ENCODE assay signal across 1 cellular context in genomic region chr15:99009741-99010370, GRCh38.
TF ChIP-seq lines count a peak whose summit lies in the region.

No MANE protein-coding gene starts in this region.

TF ChIP-seq in A549, 52 proteins besides CTCF, POLR2A, EP300 and RAD21 (continued from another document):
- TF ChIP-seq REST (IDR thresholded peaks at IDR 0.05) (no peak), ZSCAN20 (CRISPR knock-in tag; IDR thresholded peaks at IDR 0.05) (no peak), CHD2 (IDR thresholded peaks at IDR 0.05; ENCODE audit: low read length, partially characterized antibody) (no peak), NR3C1 (IDR thresholded peaks at IDR 0.05) (no peak), ZNF302 (CRISPR knock-in tag; IDR thresholded peaks at IDR 0.05) (no peak), ELK1 (IDR thresholded peaks at IDR 0.05; ENCODE audit: low read depth, low read length) (no peak), KDM1A (IDR thresholded peaks at IDR 0.05; ENCODE audit: low read depth) (no peak), HMGXB4 (CRISPR knock-in tag; IDR thresholded peaks at IDR 0.05; ENCODE audit: borderline replicate concordance) (no peak), HEYL (CRISPR knock-in tag; IDR thresholded peaks at IDR 0.05) (no peak), JUN (IDR thresholded peaks at IDR 0.05) (no peak), RCOR1 (IDR thresholded peaks at IDR 0.05; ENCODE audit: low read depth, low read length) (no peak), HDAC2 (IDR thresholded peaks at IDR 0.05) (no peak)
